In genomic region chr7:41319601-41320000, GRCh38 we compare ENCODE assay signal across 28 cellular contexts.
"Had no signal": no experiment of that assay in that cellular context is flagged by ENCODE, and none has a peak within 500 bp of the region (broad histone marks: within the 10 kb centered on the region; RNA-seq: fewer than 3 reads in every experiment).

No MANE protein-coding gene starts in this region.

- H3K27ac Mint-ChIP-seq: activated B cell treated with CpG ODN at 0.5 μM for 24 hours; activated CD8-positive, alpha-beta T cell treated with anti-CD3 and anti-CD28 coated beads for 36 hours; activated naive CD8-positive, alpha-beta T cell; activated T-cell treated with anti-CD3 and anti-CD28 coated beads, Interleukin-2, amount 50 U/mL, for 72 hours; naive thymus-derived CD4-positive, alpha-beta T cell; stimulated activated effector memory CD8-positive, alpha-beta T cell treated with anti-CD3 and anti-CD28 coated beads, Interleukin-12 subunit alpha, Interleukin-12 subunit beta, amount 100 ng/mL, for 72 hours; stimulated activated naive CD8-positive, alpha-beta T cell treated with anti-CD3 and anti-CD28 coated beads, Interleukin-15, Interleukin-2, amounts not matched to agents 100 ng/mL and 50 ng/mL, for 24 hours; T-helper 2 cell treated with Interferon-gamma antibody and Interleukin-4, amounts not matched to agents 5 μg/mL and 100 μg/mL, for 36 hours had no signal

- H3K4me1 Mint-ChIP-seq: activated B cell treated with CpG ODN at 0.5 μM for 24 hours; naive thymus-derived CD4-positive, alpha-beta T cell; neural crest cell; stimulated activated effector memory CD8-positive, alpha-beta T cell treated with anti-CD3 and anti-CD28 coated beads, Interleukin-12 subunit alpha, Interleukin-12 subunit beta, amount 100 ng/mL, for 72 hours had no signal

- H3K36me3 ChIP-seq: adrenal gland, brain microvascular endothelial cell, gastrocnemius medialis, right lobe of liver, thoracic aorta had no signal

- H3K4me1 ChIP-seq: adrenal gland, gastrocnemius medialis had no signal

- DNase-seq: activated B cell treated with CpG ODN at 0.5 μM for 24 hours; activated CD4-positive, alpha-beta T cell treated with anti-CD3 and anti-CD28 coated beads, Interleukin-2, amount 50 U/mL, for 1 hour; activated CD8-positive, alpha-beta T cell treated with anti-CD3 and anti-CD28 coated beads for 36 hours; activated naive CD4-positive, alpha-beta T cell treated with Interleukin-2 at 50 U/mL for 16 hours; activated T-cell treated with anti-CD3 and anti-CD28 coated beads, Interleukin-2, amount 50 U/mL, for 72 hours; adrenal gland; aorta; brain microvascular endothelial cell; gastrocnemius medialis; hippocampal formation; kidney; left colon; mammary epithelial cell; naive thymus-derived CD4-positive, alpha-beta T cell; occipital lobe; posterior cingulate gyrus; right lobe of liver; stimulated activated CD4-positive, alpha-beta T cell treated with anti-CD3 and anti-CD28 coated beads, Interleukin-12 subunit alpha, Interleukin-12 subunit beta, amount 100 ng/mL, for 4 hours; stimulated activated CD4-positive, alpha-beta T cell treated with anti-CD3 and anti-CD28 coated beads, Interleukin-4, amount 100 ng/mL, for 24 hours; T-helper 1 cell; trophoblast cell had no signal

- H3K27me3 Mint-ChIP-seq: activated B cell treated with CpG ODN at 0.5 μM for 24 hours; activated CD8-positive, alpha-beta T cell treated with anti-CD3 and anti-CD28 coated beads for 36 hours; activated naive CD8-positive, alpha-beta T cell; naive thymus-derived CD4-positive, alpha-beta T cell; stimulated activated naive CD8-positive, alpha-beta T cell treated with anti-CD3 and anti-CD28 coated beads, Interleukin-15, Interleukin-2, amounts not matched to agents 100 ng/mL and 50 ng/mL, for 24 hours had no signal

- H3K9me3 Mint-ChIP-seq: activated CD8-positive, alpha-beta T cell treated with anti-CD3 and anti-CD28 coated beads for 36 hours; stimulated activated effector memory CD8-positive, alpha-beta T cell treated with anti-CD3 and anti-CD28 coated beads, Interleukin-12 subunit alpha, Interleukin-12 subunit beta, amount 100 ng/mL, for 72 hours; stimulated activated naive CD8-positive, alpha-beta T cell treated with anti-CD3 and anti-CD28 coated beads, Interleukin-15, Interleukin-2, amounts not matched to agents 100 ng/mL and 50 ng/mL, for 24 hours had no signal

- H3K4me3 ChIP-seq: adrenal gland, gastrocnemius medialis, right lobe of liver, skin epidermis, thoracic aorta had no signal

- H3K27ac ChIP-seq: adrenal gland, brain microvascular endothelial cell, gastrocnemius medialis, right lobe of liver, skin epidermis, thoracic aorta had no signal

- H3K36me3 Mint-ChIP-seq: activated naive CD8-positive, alpha-beta T cell; naive thymus-derived CD4-positive, alpha-beta T cell; stimulated activated effector memory CD8-positive, alpha-beta T cell treated with anti-CD3 and anti-CD28 coated beads, Interleukin-12 subunit alpha, Interleukin-12 subunit beta, amount 100 ng/mL, for 72 hours had no signal

- ATAC-seq: activated CD8-positive, alpha-beta T cell treated with anti-CD3 and anti-CD28 coated beads for 36 hours; activated T-cell treated with anti-CD3 and anti-CD28 coated beads, Interleukin-2, amount 50 U/mL, for 72 hours; gastrocnemius medialis; left colon; naive thymus-derived CD4-positive, alpha-beta T cell; right lobe of liver; stimulated activated effector memory CD8-positive, alpha-beta T cell treated with anti-CD3 and anti-CD28 coated beads, Interleukin-12 subunit alpha, Interleukin-12 subunit beta, amount 100 ng/mL, for 72 hours had no signal

- H3K27me3 ChIP-seq: adrenal gland, brain microvascular endothelial cell, gastrocnemius medialis, right lobe of liver had no signal

- H3K9me3 ChIP-seq: adrenal gland, gastrocnemius medialis, right lobe of liver, thoracic aorta had no signal

- H3K4me3 Mint-ChIP-seq: activated B cell treated with CpG ODN at 0.5 μM for 24 hours; activated CD8-positive, alpha-beta T cell treated with anti-CD3 and anti-CD28 coated beads for 36 hours; activated naive CD8-positive, alpha-beta T cell; activated T-cell treated with anti-CD3 and anti-CD28 coated beads, Interleukin-2, amount 50 U/mL, for 72 hours; naive thymus-derived CD4-positive, alpha-beta T cell; neural crest cell; stimulated activated effector memory CD8-positive, alpha-beta T cell treated with anti-CD3 and anti-CD28 coated beads, Interleukin-12 subunit alpha, Interleukin-12 subunit beta, amount 100 ng/mL, for 72 hours; stimulated activated naive CD8-positive, alpha-beta T cell treated with anti-CD3 and anti-CD28 coated beads, Interleukin-15, Interleukin-2, amounts not matched to agents 100 ng/mL and 50 ng/mL, for 24 hours; T-helper 2 cell treated with Interferon-gamma antibody and Interleukin-4, amounts not matched to agents 5 μg/mL and 100 μg/mL, for 36 hours had no signal
